In genomic region chr1:53280486-53280885, GRCh38 we compare ENCODE assay signal across 21 cellular contexts.
"Had no signal": no experiment of that assay in that cellular context is flagged by ENCODE, and none has a peak within 500 bp of the region (broad histone marks: within the 10 kb centered on the region; RNA-seq: fewer than 3 reads in every experiment).

No MANE protein-coding gene starts in this region.

- H3K9ac ChIP-seq: parathyroid adenoma had no signal

- H3K36me3 ChIP-seq: left ventricle myocardium inferior, stomach, suprapubic skin, transverse colon, uterus had no signal

- H3K4me1 ChIP-seq: body of pancreas, parathyroid adenoma, stomach, suprapubic skin, transverse colon, uterus had no signal

- H3K4me1 Mint-ChIP-seq: mesothelial cell of epicardium, T-cell had no signal

- H3K9me3 Mint-ChIP-seq: activated naive CD4-positive, alpha-beta T cell treated with anti-CD3 and anti-CD28 coated beads for 36 hours; mesothelial cell of epicardium; naive thymus-derived CD8-positive, alpha-beta T cell; T-cell; T-helper 2 cell treated with Interferon-gamma antibody and Interleukin-4, amounts not matched to agents 5 μg/mL and 100 μg/mL, for 36 hours had no signal

- H3K27ac ChIP-seq: body of pancreas, hepatocyte, left ventricle myocardium inferior, parathyroid adenoma, stomach, suprapubic skin, transverse colon, uterus had no signal

- H3K4me3 ChIP-seq: body of pancreas, hepatocyte, left ventricle myocardium inferior, stomach, suprapubic skin, transverse colon, uterus had no signal

- FAIRE-seq: colon had no signal

- H3K27me3 ChIP-seq: body of pancreas, hepatocyte, stomach, transverse colon, uterus had no signal

- DNase-seq: activated CD4-positive, alpha-beta T cell treated with anti-CD3 and anti-CD28 coated beads for 1 hour; activated CD4-positive, alpha-beta T cell treated with anti-CD3 and anti-CD28 coated beads, Interleukin-2, amount 50 U/mL, for 1 hour; activated naive CD4-positive, alpha-beta T cell treated with anti-CD3 and anti-CD28 coated beads for 36 hours; activated T-cell treated with anti-CD3 and anti-CD28 coated beads, Interleukin-2, amount 50 U/mL, for 1 hour; body of pancreas; effector memory CD4-positive, alpha-beta T cell; left ventricle myocardium inferior; naive thymus-derived CD8-positive, alpha-beta T cell; right cardiac atrium; stimulated activated CD4-positive, alpha-beta T cell treated with anti-CD3 and anti-CD28 coated beads, Interleukin-12 subunit alpha, Interleukin-12 subunit beta, amount 100 ng/mL, for 4 hours; stimulated activated CD4-positive, alpha-beta T cell treated with anti-CD3 and anti-CD28 coated beads, Interleukin-4, amount 100 ng/mL, for 4 hours; stomach; T-cell; transverse colon; uterus had no signal

- H3K27me3 Mint-ChIP-seq: naive thymus-derived CD8-positive, alpha-beta T cell; T-cell had no signal

- ATAC-seq: body of pancreas; naive thymus-derived CD8-positive, alpha-beta T cell; right cardiac atrium; T-cell had no signal

- H3K9me3 ChIP-seq: body of pancreas, left ventricle myocardium inferior, stomach, suprapubic skin, transverse colon, uterus had no signal

- H3K27ac Mint-ChIP-seq: activated naive CD4-positive, alpha-beta T cell treated with anti-CD3 and anti-CD28 coated beads for 36 hours; mesothelial cell of epicardium; T-cell; T-helper 2 cell treated with Interferon-gamma antibody and Interleukin-4, amounts not matched to agents 5 μg/mL and 100 μg/mL, for 36 hours had no signal

- H3K4me3 Mint-ChIP-seq: activated naive CD4-positive, alpha-beta T cell treated with anti-CD3 and anti-CD28 coated beads for 36 hours; mesothelial cell of epicardium; naive thymus-derived CD8-positive, alpha-beta T cell; T-cell; T-helper 2 cell treated with Interferon-gamma antibody and Interleukin-4, amounts not matched to agents 5 μg/mL and 100 μg/mL, for 36 hours had no signal

- H3K36me3 Mint-ChIP-seq: naive thymus-derived CD8-positive, alpha-beta T cell; T-cell had no signal
